ENCODE assay signal across 22 cellular contexts in the genomic region with DNA sequence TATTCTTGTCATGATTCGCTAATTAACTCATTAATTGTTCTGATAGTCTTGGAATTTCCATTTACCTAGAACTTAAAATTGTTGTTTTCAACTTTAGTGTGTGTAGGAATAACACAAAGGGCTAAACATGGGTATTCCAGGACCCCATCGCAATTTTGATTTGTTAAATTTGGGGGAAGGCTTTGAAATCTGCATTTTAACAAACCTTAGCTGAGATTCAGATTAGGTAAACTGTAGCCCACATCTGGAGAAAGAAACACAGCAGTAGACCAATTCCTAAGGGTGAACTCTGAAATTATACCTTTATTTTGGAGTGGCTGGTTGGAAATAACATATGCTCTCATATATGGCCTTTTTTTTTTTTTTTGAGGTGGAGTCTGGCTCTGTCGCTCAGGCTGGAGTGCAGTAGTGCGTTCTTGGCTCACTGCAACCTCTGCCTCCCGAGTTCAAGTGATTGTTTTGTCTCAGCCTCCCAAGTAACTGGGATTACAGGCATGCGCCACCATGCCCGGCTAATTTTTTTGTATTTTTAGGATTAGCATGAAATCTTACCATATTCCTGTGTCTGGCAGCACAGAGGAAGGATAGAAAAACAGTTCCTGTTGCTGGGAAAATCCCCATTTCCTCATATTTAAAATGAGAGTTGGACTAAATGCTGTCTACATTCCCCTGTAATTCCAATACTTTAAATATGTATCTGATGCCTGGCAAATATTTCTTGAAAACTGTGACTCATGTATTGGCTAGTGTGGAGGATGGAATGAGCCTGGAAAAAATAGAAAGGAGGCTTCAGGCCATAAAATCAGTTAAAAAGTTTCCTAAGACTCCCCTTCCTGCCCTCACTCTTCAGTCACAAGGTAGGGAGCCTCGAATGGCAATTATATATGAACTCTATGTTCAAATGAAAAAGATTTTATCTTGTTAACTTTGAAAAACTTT.
DNase-seq lines count a peak whose midpoint lies in the region; ATAC-seq, FAIRE-seq and TF ChIP-seq lines count a peak whose summit lies in the region.
"Had no signal": no experiment of that assay in that cellular context is flagged by ENCODE, and none has a peak within 500 bp of the region (broad histone marks: within the 10 kb centered on the region; RNA-seq: fewer than 3 reads in every experiment).

No MANE protein-coding gene starts in this region.

- H3K9me3 ChIP-seq in hepatocyte (ENCODE audit: low read depth) = no peaks in the 10 kb centered on the region
- H3K9me3 ChIP-seq: mucosa of descending colon, sigmoid colon had no signal

- H3K27ac ChIP-seq in hepatocyte (peak overlapping the region; percentile 6), caudate nucleus (ENCODE audit: low read depth, low read length) (no peak overlapping the region)
- H3K27ac ChIP-seq: sigmoid colon had no signal

- no peaks in the 10 kb centered on the region for H3K9me2 ChIP-seq in hepatocyte (replicated peaks; ENCODE audit: insufficient read depth)

- 96% methylated on average over 8 of the region's 8 CpGs for WGBS in hepatocyte (ENCODE audit: low lambda C conversion rate, missing lambda C conversion rate)

- no peaks in the 10 kb centered on the region for H3K36me3 ChIP-seq in bronchial epithelial cell (ENCODE audit: control insufficient read depth, insufficient read depth, low read length)
- no peaks in the 10 kb centered on the region for H3K36me3 ChIP-seq in hepatocyte (replicated peaks; ENCODE audit: insufficient read depth, low read depth)

- no peaks in the 10 kb centered on the region for H3K79me2 ChIP-seq in hepatocyte

- peak; percentile 33 for DNase-seq in HS-5 (ENCODE audit: low read depth)
- peak; percentile 18 for DNase-seq in bronchial epithelial cell (ENCODE audit: low read depth)
- no peak for DNase-seq in hepatocyte (ENCODE audit: low spot score)
- DNase-seq in caudate nucleus (lab: John Stamatoyannopoulos, UW) = no peak
- no peak for DNase-seq in iPS-NIHi11 (ENCODE audit: low spot score)
- DNase-seq in hypothalamus (lab: John Stamatoyannopoulos, UW) = no peak
- DNase-seq: activated CD4-positive, alpha-beta T cell treated with anti-CD3 and anti-CD28 coated beads for 4 hours; activated naive CD4-positive, alpha-beta T cell treated with anti-CD3 and anti-CD28 coated beads, Interleukin-2, amount 10 ng/mL, durations not matched to agents 7 days and 5 days; cortex of kidney; hippocampal formation; islet precursor cell; mucosa of descending colon; NCI-H1105; NCI-H2081 treated with DMSO at 0.1 percent for 48 hours; NCI-H446; nephron progenitor cell; SHP77; sigmoid colon; T-cell had no signal

- H4K20me1 ChIP-seq in hepatocyte (ENCODE audit: insufficient read depth, poor library complexity, severe bottlenecking) = no peaks in the 10 kb centered on the region

- no peak overlapping the region for H3K4me2 ChIP-seq in hepatocyte

- no peak for ATAC-seq in GM18511 (IDR thresholded peaks at IDR 0.05; ENCODE audit: unreplicated experiment)
- ATAC-seq: mucosa of descending colon, T-cell had no signal

- H2AFZ ChIP-seq in hepatocyte = no peak overlapping the region

- no peak for FAIRE-seq in bronchial epithelial cell (lab: Jason Lieb, UNC)
- FAIRE-seq: H1, TTC549 had no signal

- H3K27me3 ChIP-seq in bronchial epithelial cell (ENCODE audit: control insufficient read depth, insufficient read depth, low read length) = no peaks in the 10 kb centered on the region
- no peaks in the 10 kb centered on the region for H3K27me3 ChIP-seq in hepatocyte
- H3K27me3 ChIP-seq: sigmoid colon had no signal

- TF ChIP-seq CTCF in bronchial epithelial cell (IDR thresholded peaks at IDR 0.05; ENCODE audit: insufficient read depth, low read length, severe bottlenecking) = no peak
- no peak for TF ChIP-seq CTCF in hepatocyte (IDR thresholded peaks at IDR 0.05; ENCODE audit: poor library complexity)

- H3K4me3 ChIP-seq in bronchial epithelial cell (ENCODE audit: low read depth, low read length) = no peak overlapping the region
- no peak overlapping the region for H3K4me3 ChIP-seq in hepatocyte
- H3K4me3 ChIP-seq: mucosa of descending colon, sigmoid colon had no signal

- H3K4me1 ChIP-seq in hepatocyte (ENCODE audit: insufficient read depth) = peaks cover 33% of the 10 kb centered on the region

Comparison
In these comparisons a context has a peak if more than half of its experiments do, and no peak if none do; other contexts are left out.
1. DNase-seq: peak in HS-5 (single experiment) and bronchial epithelial cell (single experiment); none in hepatocyte (single experiment), caudate nucleus (0 of 61), iPS-NIHi11 (single experiment) and hypothalamus (0 of 51).